In the genomic region with DNA sequence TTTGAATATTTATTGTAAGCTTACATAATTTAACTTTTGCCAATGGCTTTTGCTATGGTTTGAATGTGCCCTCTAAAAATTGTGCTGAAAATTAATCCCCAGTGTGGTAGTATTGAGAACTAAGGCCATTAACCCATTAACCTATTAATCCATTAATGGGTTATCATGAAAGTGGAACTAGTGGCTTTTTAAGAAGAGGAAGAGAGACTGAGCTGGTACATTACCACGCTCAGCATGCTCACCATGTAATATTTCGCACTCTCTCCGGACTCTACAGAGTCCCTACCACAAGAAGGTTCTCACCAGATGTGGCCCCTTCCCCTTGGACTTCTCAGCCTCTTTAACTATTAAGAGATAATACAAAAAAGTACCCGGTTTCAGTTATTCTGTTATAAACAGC, we compare ENCODE assay signal across 28 cellular contexts.
"Had no signal": no experiment of that assay in that cellular context is flagged by ENCODE, and none has a peak within 500 bp of the region (broad histone marks: within the 10 kb centered on the region; RNA-seq: fewer than 3 reads in every experiment).

No MANE protein-coding gene starts in this region.

- H3K36me3 ChIP-seq: esophagus muscularis mucosa, heart left ventricle, neutrophil, stomach, thyroid gland, upper lobe of left lung, WERI-Rb-1 had no signal

- H3K4me3 ChIP-seq: esophagus muscularis mucosa, heart left ventricle, skin epidermis, stomach, thyroid gland, upper lobe of left lung had no signal

- ATAC-seq: activated CD4-positive, CD25-positive, alpha-beta regulatory T cell treated with anti-CD3 and anti-CD28 coated beads, Interleukin-2, amount 50 U/mL, for 24 hours; foreskin keratinocyte; heart left ventricle; left colon; sciatic nerve; stimulated activated memory B cell treated with anti-CD40 and anti-IgM and Interleukin-4, amounts not matched to agents 10 μg/mL and 1 μg/mL and 100 μg/mL, for 72 hours had no signal

- H3K27me3 ChIP-seq: esophagus muscularis mucosa, foreskin keratinocyte, heart left ventricle, neutrophil, stomach, thyroid gland, upper lobe of left lung had no signal

- H3K27ac ChIP-seq: esophagus muscularis mucosa, foreskin keratinocyte, heart left ventricle, neutrophil, skin epidermis, stomach, thyroid gland, upper lobe of left lung, WERI-Rb-1 had no signal

- H3K4me1 ChIP-seq: esophagus muscularis mucosa, foreskin keratinocyte, heart left ventricle, stomach, thyroid gland, upper lobe of left lung had no signal

- H3K9me3 ChIP-seq: esophagus muscularis mucosa, heart left ventricle, neutrophil, stomach, thyroid gland, upper lobe of left lung had no signal

- DNase-seq: activated CD4-positive, alpha-beta T cell treated with anti-CD3 and anti-CD28 coated beads for 48 hours; activated CD4-positive, alpha-beta T cell treated with anti-CD3 and anti-CD28 coated beads, Interleukin-2, amount 50 U/mL, for 48 hours; activated CD8-positive, alpha-beta memory T cell treated with anti-CD3 and anti-CD28 coated beads for 24 hours; activated effector memory CD4-positive, alpha-beta T cell treated with Interleukin-2 at 50 U/mL for 16 hours; activated naive CD4-positive, alpha-beta T cell treated with Interleukin-2 at 50 U/mL for 16 hours; anterior cingulate cortex; dermis blood vessel endothelial cell; effector CD4-positive, alpha-beta T cell; foreskin keratinocyte; heart left ventricle; hypothalamus; immature natural killer cell; kidney; left colon; mammary epithelial cell; naive B cell; nephron progenitor cell; stimulated activated CD4-positive, alpha-beta T cell treated with anti-CD3 and anti-CD28 coated beads, Interleukin-4, amount 100 ng/mL, for 24 hours; stomach; thyroid gland; upper lobe of left lung; WERI-Rb-1 had no signal
